Comparison of ENCODE assay signal across 17 cellular contexts in genomic region chr9:129184743-129185142, GRCh38. TPM values are rescaled to one million over a fixed set of nuclear protein-coding genes. Genes with fewer than 3 reads are reported as not detected.
DNase-seq lines count a peak whose midpoint lies in the region; ATAC-seq and TF ChIP-seq lines count a peak whose summit lies in the region.
"Had no signal": no experiment of that assay in that cellular context is flagged by ENCODE, and none has a peak within 500 bp of the region (broad histone marks: within the 10 kb centered on the region; RNA-seq: fewer than 3 reads in every experiment).

No MANE protein-coding gene starts in this region.

- H3K4me1 ChIP-seq in Caco-2: peaks cover 51% of the 10 kb centered on the region
- peaks cover 17% of the 10 kb centered on the region for H3K4me1 ChIP-seq in endodermal cell (ENCODE audit: control insufficient read depth, insufficient read depth, low read length)
- no peaks in the 10 kb centered on the region for H3K4me1 ChIP-seq in A673 (ENCODE audit: insufficient read depth, low read length, poor library complexity, severe bottlenecking)
- H3K4me1 ChIP-seq: BE2C had no signal

- WGBS in endodermal cell (ENCODE audit: insufficient coverage in 1 of 2, insufficient read length in 1 of 2), 2 experiments: 77% methylated on average over 6 to 7 of the region's 7 CpGs

- no peak overlapping the region for H3K4me3 Mint-ChIP-seq in Caco-2 (ENCODE audit: unreplicated experiment)
- peak overlapping the region; percentile 26 for H3K4me3 Mint-ChIP-seq in endodermal cell
- peak overlapping the region in 1 of 3 experiments; percentile 27 for H3K4me3 Mint-ChIP-seq in nephron

- H3K4me1 Mint-ChIP-seq in Caco-2 (ENCODE audit: low read depth, unreplicated experiment) (peaks cover 34% of the 10 kb centered on the region), endodermal cell (peaks cover 37% of the 10 kb centered on the region), nephron (peaks cover 53% of the 10 kb centered on the region)

- no peaks in the 10 kb centered on the region for H3K9me3 Mint-ChIP-seq in Caco-2 (ENCODE audit: unreplicated experiment)
- no peaks in the 10 kb centered on the region for H3K9me3 Mint-ChIP-seq in endodermal cell
- no peaks in the 10 kb centered on the region for H3K9me3 Mint-ChIP-seq in nephron

- H3K27ac ChIP-seq in RWPE1 (peak overlapping the region; percentile 1; the same call in 1 of the 2 replicates), endodermal cell (ENCODE audit: low read depth, low read length) (no peak overlapping the region), A673 (ENCODE audit: low read depth, low read length, poor library complexity, severe bottlenecking) (no peak overlapping the region)
- H3K27ac ChIP-seq: SJSA1 had no signal

- H3K36me3 Mint-ChIP-seq in Caco-2 (ENCODE audit: insufficient read depth, unreplicated experiment): peaks cover 6% of the 10 kb centered on the region
- no peaks in the 10 kb centered on the region for H3K36me3 Mint-ChIP-seq in endodermal cell (ENCODE audit: low read depth)
- H3K36me3 Mint-ChIP-seq in nephron (ENCODE audit: low read depth): no peaks in the 10 kb centered on the region

- H3K27me3 ChIP-seq in Caco-2 (replicated peaks; ENCODE audit: control insufficient read depth, insufficient read depth, low read length): no peaks in the 10 kb centered on the region
- peaks cover 23% of the 10 kb centered on the region for H3K27me3 ChIP-seq in endodermal cell (ENCODE audit: control insufficient read depth, insufficient read depth, low read length, poor library complexity, severe bottlenecking)
- H3K27me3 ChIP-seq in A673 (replicated peaks; ENCODE audit: insufficient read depth, low read depth, low read length, poor library complexity): no peaks in the 10 kb centered on the region
- H3K27me3 ChIP-seq: BE2C, Peyer's patch, SJSA1 had no signal

- BruUV-seq in Caco-2 (replicated peaks; lab: Mats Ljungman, UMichigan) (no TSS peak), A673 (replicated peaks; lab: Mats Ljungman, UMichigan) (no TSS peak)

- CTCF ChIA-PET in Caco-2 (lab: Charles Lee) (interaction anchor here (1.1 kb wide), 1 partner anchor 10 kb away, joined by 5 read pairs; no protein-coding TSS in a partner anchor), RWPE1 (lab: Yijun Ruan, JAX) (interaction anchor here (0.8 to 1.6 kb wide), 3 partner anchors 17 to 440 kb away, joined by 3 to 4 read pairs (median 4); no protein-coding TSS in a partner anchor), A673 (lab: Charles Lee) (no interaction called here)

- no peaks in the 10 kb centered on the region; the same call in 1 of the 2 replicates for H3K9me3 ChIP-seq in Caco-2
- peaks cover 5% of the 10 kb centered on the region for H3K9me3 ChIP-seq in endodermal cell (ENCODE audit: control insufficient read depth, low read length)
- H3K9me3 ChIP-seq in A673 (ENCODE audit: low read depth, low read length, poor library complexity, severe bottlenecking): no peaks in the 10 kb centered on the region
- H3K9me3 ChIP-seq: BE2C, Peyer's patch, SJSA1 had no signal

- TF ChIP-seq CTCF in Caco-2 (IDR thresholded peaks at IDR 0.05; ENCODE audit: insufficient read depth in 1 of 2, low read depth in 1 of 2, low read length in 1 of 2, severe bottlenecking in 1 of 2, unreplicated experiment in 1 of 2): no peak
- TF ChIP-seq CTCF in RWPE1 (conservative IDR thresholded peaks at IDR 0.05; ENCODE audit: low read depth): no peak
- TF ChIP-seq CTCF in endodermal cell (conservative IDR thresholded peaks at IDR 0.05): no peak
- TF ChIP-seq CTCF in nephron (IDR thresholded peaks at IDR 0.05; ENCODE audit: unreplicated experiment in 3 of 3): no peak
- TF ChIP-seq CTCF in A673 (conservative IDR thresholded peaks at IDR 0.05; ENCODE audit: low read depth, low read length): no peak

- H3K27ac Mint-ChIP-seq in Caco-2 (ENCODE audit: unreplicated experiment) (peak overlapping the region; percentile 81), endodermal cell (no peak overlapping the region), nephron (peak overlapping the region; percentile 91 to 94 (median 92))

- ATAC-seq in HG03045 (IDR thresholded peaks at IDR 0.05; ENCODE audit: unreplicated experiment): no peak

- no peaks in the 10 kb centered on the region for H3K36me3 ChIP-seq in Caco-2 (ENCODE audit: control insufficient read depth, insufficient read depth, low read length)
- H3K36me3 ChIP-seq in endodermal cell (ENCODE audit: control insufficient read depth, insufficient read depth, low read length): no peaks in the 10 kb centered on the region
- no peaks in the 10 kb centered on the region for H3K36me3 ChIP-seq in A673 (ENCODE audit: insufficient read depth, low read length, poor library complexity, severe bottlenecking)
- H3K36me3 ChIP-seq: BE2C, Peyer's patch, SJSA1 had no signal

- DNase-seq in Caco-2 (no peak), RWPE1 (ENCODE audit: low spot score) (no peak), endodermal cell (no peak), A673 (ENCODE audit: low spot score) (no peak), 8988T (no peak), NCI-H345 treated with DMSO at 0.1 percent for 48 hours (lab: John Stamatoyannopoulos, UW; ENCODE audit: unreplicated experiment) (no peak)
- DNase-seq: BE2C, DMS79, NCI-H1092, NCI-H1436, NCI-H187 treated with DMSO at 0.1 percent for 48 hours, NCI-H2107, NCI-H510A, Peyer's patch had no signal

- POLR2A ChIA-PET in Caco-2 (lab: Charles Lee) (no interaction called here), RWPE1 (lab: Yijun Ruan, JAX; ENCODE audit: low non-redundant PET) (interaction anchor here (0.7 kb wide), 1 partner anchor 149 kb away, joined by 3 read pairs; no protein-coding TSS in a partner anchor), A673 (lab: Charles Lee; ENCODE audit: low non-redundant PET) (no interaction called here)

- no peak overlapping the region for H3K9ac ChIP-seq in endodermal cell (ENCODE audit: extremely low read depth, low read length, poor library complexity, severe bottlenecking)

- no peaks in the 10 kb centered on the region for H3K27me3 Mint-ChIP-seq in Caco-2 (ENCODE audit: insufficient read depth, unreplicated experiment)
- H3K27me3 Mint-ChIP-seq in endodermal cell (ENCODE audit: insufficient read depth): peaks cover 64% of the 10 kb centered on the region
- peaks cover 15% of the 10 kb centered on the region for H3K27me3 Mint-ChIP-seq in nephron (ENCODE audit: low read depth)

- H3K4me3 ChIP-seq in Caco-2 (ENCODE audit: low read depth, low read length): no peak overlapping the region
- H3K4me3 ChIP-seq in endodermal cell (ENCODE audit: low read length): no peak overlapping the region
- H3K4me3 ChIP-seq in A673 (ENCODE audit: low read depth, low read length, poor library complexity, severe bottlenecking): no peak overlapping the region
- H3K4me3 ChIP-seq: Peyer's patch, SJSA1 had no signal

- intact Hi-C loops in Caco-2 (cut with micrococcal nuclease; ENCODE audit: unreplicated experiment): no loop called here
- intact Hi-C loops in A673 (cut with micrococcal nuclease; ENCODE audit: unreplicated experiment): no loop called here

RNA-seq across cellular contexts. Expression of gene IER5L, which starts 6.7 kb away (rescaled TPM):
- total RNA-seq in Caco-2 (2022) (3.9 and 4.1 TPM in 2 replicates), endodermal cell (1 to 10 TPM; 6.8 to 8.1 TPM), A673 (2021) (12.1 and 14.0 TPM in 2 replicates)
- polyA plus RNA-seq in endodermal cell (2013, experiment 1 of 2): 48.3 TPM
- 51.1 TPM for polyA plus RNA-seq in endodermal cell (2013, experiment 2 of 2)
